Comparison of ENCODE assay signal across 10 cellular contexts in the genomic region with DNA sequence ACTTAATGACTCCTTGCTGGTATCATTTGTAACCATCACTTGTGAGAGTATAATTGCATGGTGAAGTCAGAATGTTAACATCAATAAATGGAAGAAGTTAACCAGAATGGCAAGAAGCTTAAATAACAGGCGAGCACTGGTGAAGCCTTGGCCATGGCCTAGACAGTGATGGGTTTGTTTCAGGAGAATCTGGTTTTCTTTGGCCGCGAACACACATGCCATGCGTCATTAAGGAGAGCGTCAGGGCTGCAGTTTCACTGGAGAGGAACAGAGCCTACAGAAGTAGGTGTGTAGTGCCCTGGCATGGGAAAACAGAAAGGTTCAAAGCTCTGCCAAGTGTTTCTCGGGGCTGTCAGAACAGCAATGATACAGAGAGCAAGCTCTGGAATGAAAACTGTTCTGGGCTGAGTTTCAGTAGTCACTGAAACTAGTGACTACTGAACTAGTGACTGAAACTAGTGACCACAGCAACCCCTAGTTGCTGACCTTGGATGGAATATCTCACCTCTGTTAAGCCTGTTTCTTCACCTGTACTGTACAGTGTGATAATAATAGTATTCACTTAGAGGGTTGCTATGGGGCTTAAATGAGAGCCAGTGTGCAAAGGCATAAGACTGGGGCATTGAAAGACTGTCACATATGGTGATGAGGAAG.
DNase-seq lines count a peak whose midpoint lies in the region; ATAC-seq and TF ChIP-seq lines count a peak whose summit lies in the region.
"Had no signal": no experiment of that assay in that cellular context is flagged by ENCODE, and none has a peak within 500 bp of the region (broad histone marks: within the 10 kb centered on the region; RNA-seq: fewer than 3 reads in every experiment).

No MANE protein-coding gene starts in this region.

- H3K27ac ChIP-seq in heart right ventricle (peak overlapping the region in 6 of 10 donors; percentile 20 to 48 (median 28)), SJCRH30 (no peak overlapping the region)

- no peak overlapping the region for H3K4me3 ChIP-seq in heart right ventricle
- no peak overlapping the region for H3K4me3 ChIP-seq in SJCRH30

- H3K9me3 ChIP-seq in heart right ventricle (no peaks in the 10 kb centered on the region), SJCRH30 (replicated peaks) (no peaks in the 10 kb centered on the region)

- H3K4me3 Mint-ChIP-seq in natural killer cell = no peak overlapping the region
- H3K4me3 Mint-ChIP-seq: CD4-positive, alpha-beta memory T cell had no signal

- DNase-seq in heart right ventricle (no peak), HT-29 (ENCODE audit: low spot score) (no peak), SJCRH30 (no peak), natural killer cell (no peak)
- DNase-seq in activated CD8-positive, alpha-beta memory T cell treated with anti-CD3 and anti-CD28 coated beads, Interleukin-2, amount 50 U/mL, for 4 hours = no peak
- DNase-seq: CD4-positive, alpha-beta memory T cell; PC-3 had no signal

- TF ChIP-seq CTCF in heart right ventricle (IDR thresholded peaks at IDR 0.05) = no peak
- no peak for TF ChIP-seq CTCF in natural killer cell (IDR thresholded peaks at IDR 0.05)

- peaks cover 0 to 50% (median 6%) of the 10 kb centered on the region in 9 donors for H3K36me3 ChIP-seq in heart right ventricle
- peaks cover 9% of the 10 kb centered on the region for H3K36me3 ChIP-seq in SJCRH30

- H3K36me3 Mint-ChIP-seq in natural killer cell = peaks cover 23% of the 10 kb centered on the region

- H3K27me3 ChIP-seq in heart right ventricle (no peaks in the 10 kb centered on the region), SJCRH30 (no peaks in the 10 kb centered on the region)

- H3K4me1 ChIP-seq in heart right ventricle (peaks cover 0 to 17% (median 0%) of the 10 kb centered on the region in 9 donors), SJCRH30 (no peaks in the 10 kb centered on the region)

- H3K4me1 Mint-ChIP-seq in natural killer cell = peaks cover 0 to 2% of the 10 kb centered on the region in 2 donors
- H3K4me1 Mint-ChIP-seq: CD4-positive, alpha-beta memory T cell had no signal

- 43 to 66% methylated on average over 6 of the region's 6 CpGs for WGBS in heart right ventricle, 2 donors

- peak overlapping the region in 1 of 2 donors; percentile 32 for H3K27ac Mint-ChIP-seq in natural killer cell
- H3K27ac Mint-ChIP-seq: CD4-positive, alpha-beta memory T cell had no signal

- ATAC-seq in GM18517 (IDR thresholded peaks at IDR 0.05; ENCODE audit: unreplicated experiment) (peak; percentile 91), GM21447 (IDR thresholded peaks at IDR 0.05; ENCODE audit: unreplicated experiment) (peak; percentile 96), HG03175 (IDR thresholded peaks at IDR 0.05; ENCODE audit: unreplicated experiment) (peak; percentile 96), heart right ventricle (peak; percentile 54 to 97 (median 92)), natural killer cell (no peak)
- ATAC-seq: PC-3 had no signal

- intact Hi-C loops in heart right ventricle (cut with DNase I) = no loop called here
- intact Hi-C loops in natural killer cell (cut with micrococcal nuclease) = no loop called here

- no peaks in the 10 kb centered on the region for H3K9me3 Mint-ChIP-seq in natural killer cell

- no peaks in the 10 kb centered on the region for H3K27me3 Mint-ChIP-seq in natural killer cell (ENCODE audit: low read depth in 2 of 2)
- H3K27me3 Mint-ChIP-seq: CD4-positive, alpha-beta memory T cell had no signal

Comparison
In these comparisons a context has a peak if more than half of its experiments do, and no peak if none do; other contexts are left out.
1. ATAC-seq: peak in GM18517 (single experiment), GM21447 (single experiment), HG03175 (single experiment) and heart right ventricle (8 of 8); none in natural killer cell (0 of 3).